ENCODE assay signal across 21 cellular contexts in genomic region chr10:3982746-3983442, GRCh38.
"Had no signal": no experiment of that assay in that cellular context is flagged by ENCODE, and none has a peak within 500 bp of the region (broad histone marks: within the 10 kb centered on the region; RNA-seq: fewer than 3 reads in every experiment).

No MANE protein-coding gene starts in this region.

- H3K27ac Mint-ChIP-seq: activated B cell treated with CpG ODN at 0.5 μM for 24 hours; activated CD4-positive, alpha-beta memory T cell treated with anti-CD3 and anti-CD28 coated beads for 36 hours; activated CD8-positive, alpha-beta memory T cell treated with anti-CD3 and anti-CD28 coated beads, Interleukin-2, amount 10 ng/mL, durations not matched to agents 7 days and 5 days; activated naive CD4-positive, alpha-beta T cell treated with anti-CD3 and anti-CD28 coated beads, Interleukin-2, amount 10 ng/mL, durations not matched to agents 7 days and 5 days; nephron progenitor cell; stimulated activated effector memory CD8-positive, alpha-beta T cell treated with anti-CD3 and anti-CD28 coated beads, Interleukin-12 subunit alpha, Interleukin-12 subunit beta, amount 100 ng/mL, for 72 hours; stimulated activated naive CD8-positive, alpha-beta T cell treated with anti-CD3 and anti-CD28 coated beads, Interleukin-15, amount 100 ng/mL, for 72 hours had no signal

- H3K9me3 ChIP-seq: breast epithelium, pancreas had no signal

- H3K4me1 ChIP-seq: breast epithelium, pancreas, tibial artery had no signal

- H3K27me3 Mint-ChIP-seq: activated B cell treated with CpG ODN at 0.5 μM for 24 hours; activated CD4-positive, alpha-beta memory T cell treated with anti-CD3 and anti-CD28 coated beads for 36 hours; activated CD8-positive, alpha-beta memory T cell treated with anti-CD3 and anti-CD28 coated beads, Interleukin-2, amount 10 ng/mL, durations not matched to agents 7 days and 5 days; stimulated activated naive CD8-positive, alpha-beta T cell treated with anti-CD3 and anti-CD28 coated beads, Interleukin-15, amount 100 ng/mL, for 72 hours had no signal

- H3K4me3 Mint-ChIP-seq: activated B cell treated with CpG ODN at 0.5 μM for 24 hours; activated CD4-positive, alpha-beta memory T cell treated with anti-CD3 and anti-CD28 coated beads for 36 hours; activated CD8-positive, alpha-beta memory T cell treated with anti-CD3 and anti-CD28 coated beads, Interleukin-2, amount 10 ng/mL, durations not matched to agents 7 days and 5 days; activated naive CD4-positive, alpha-beta T cell treated with anti-CD3 and anti-CD28 coated beads, Interleukin-2, amount 10 ng/mL, durations not matched to agents 7 days and 5 days; nephron progenitor cell; stimulated activated effector memory CD8-positive, alpha-beta T cell treated with anti-CD3 and anti-CD28 coated beads, Interleukin-12 subunit alpha, Interleukin-12 subunit beta, amount 100 ng/mL, for 72 hours; stimulated activated naive CD8-positive, alpha-beta T cell treated with anti-CD3 and anti-CD28 coated beads, Interleukin-15, amount 100 ng/mL, for 72 hours had no signal

- H3K36me3 Mint-ChIP-seq: stimulated activated effector memory CD8-positive, alpha-beta T cell treated with anti-CD3 and anti-CD28 coated beads, Interleukin-12 subunit alpha, Interleukin-12 subunit beta, amount 100 ng/mL, for 72 hours had no signal

- H3K4me3 ChIP-seq: breast epithelium, heart left ventricle, pancreas, tibial artery had no signal

- H3K27me3 ChIP-seq: breast epithelium, heart left ventricle, pancreas, tibial artery had no signal

- H3K36me3 ChIP-seq: breast epithelium, heart left ventricle, pancreas, tibial artery had no signal

- ATAC-seq: activated CD8-positive, alpha-beta memory T cell treated with anti-CD3 and anti-CD28 coated beads, Interleukin-2, amount 10 ng/mL, durations not matched to agents 7 days and 5 days; heart left ventricle; left cardiac atrium; pancreas; right cardiac atrium; stimulated activated effector memory CD8-positive, alpha-beta T cell treated with anti-CD3 and anti-CD28 coated beads, Interleukin-12 subunit alpha, Interleukin-12 subunit beta, amount 100 ng/mL, for 72 hours; stimulated activated naive CD8-positive, alpha-beta T cell treated with anti-CD3 and anti-CD28 coated beads, Interleukin-15, amount 100 ng/mL, for 72 hours had no signal

- DNase-seq: activated B cell treated with CpG ODN at 0.5 μM for 24 hours; activated CD4-positive, alpha-beta memory T cell treated with anti-CD3 and anti-CD28 coated beads for 36 hours; activated CD4-positive, alpha-beta T cell treated with anti-CD3 and anti-CD28 coated beads for 4 hours; activated CD8-positive, alpha-beta memory T cell treated with anti-CD3 and anti-CD28 coated beads, Interleukin-2, amount 10 ng/mL, durations not matched to agents 7 days and 5 days; activated effector memory CD4-positive, alpha-beta T cell treated with anti-CD3 and anti-CD28 coated beads, Interleukin-2, amount 50 U/mL, for 16 hours; activated naive CD4-positive, alpha-beta T cell treated with anti-CD3 and anti-CD28 coated beads, Interleukin-2, amount 10 ng/mL, durations not matched to agents 7 days and 5 days; activated T-cell treated with anti-CD3 and anti-CD28 coated beads for 4 hours; anterior cingulate cortex; cortex of kidney; heart left ventricle; left cardiac atrium; nephron progenitor cell; pancreas; right cardiac atrium; stimulated activated CD4-positive, alpha-beta T cell treated with anti-CD3 and anti-CD28 coated beads, Interleukin-1b, Interleukin-23, amount 100 ng/mL, for 48 hours; stimulated activated naive CD8-positive, alpha-beta T cell treated with anti-CD3 and anti-CD28 coated beads, Interleukin-15, amount 100 ng/mL, for 72 hours; T-helper 9 cell; tibial artery had no signal

- H3K27ac ChIP-seq: breast epithelium, epithelial cell of prostate, pancreas, tibial artery had no signal
